ENCODE assay signal across 14 cellular contexts in genomic region chr5:142878638-142879037, GRCh38.
DNase-seq lines count a peak whose midpoint lies in the region; TF ChIP-seq lines count a peak whose summit lies in the region.
"Had no signal": no experiment of that assay in that cellular context is flagged by ENCODE, and none has a peak within 500 bp of the region (broad histone marks: within the 10 kb centered on the region; RNA-seq: fewer than 3 reads in every experiment).

No MANE protein-coding gene starts in this region.

- no peak for TF ChIP-seq CTCF in thyroid gland (IDR thresholded peaks at IDR 0.05)

- H3K4me3 Mint-ChIP-seq in CD8-positive, alpha-beta memory T cell = no peak overlapping the region
- H3K4me3 Mint-ChIP-seq: B cell had no signal

- H3K4me1 Mint-ChIP-seq in CD8-positive, alpha-beta memory T cell = peaks cover 4 to 9% (median 4%) of the 10 kb centered on the region in 3 donors

- H3K36me3 ChIP-seq in CD8-positive, alpha-beta memory T cell (ENCODE audit: insufficient read depth, low read length) = peaks cover 8% of the 10 kb centered on the region
- H3K36me3 ChIP-seq in thyroid gland = no peaks in the 10 kb centered on the region

- no peaks in the 10 kb centered on the region for H3K4me1 ChIP-seq in CD8-positive, alpha-beta memory T cell (ENCODE audit: insufficient read depth, low read length)
- H3K4me1 ChIP-seq in thyroid gland = peaks cover 0 to 59% of the 10 kb centered on the region in 2 donors

- H3K27ac ChIP-seq in CD8-positive, alpha-beta memory T cell (ENCODE audit: low read depth, low read length) = no peak overlapping the region
- H3K27ac ChIP-seq in thyroid gland = no peak overlapping the region
- H3K27ac ChIP-seq: GM23248 had no signal

- no peaks in the 10 kb centered on the region for H3K9me3 Mint-ChIP-seq in CD8-positive, alpha-beta memory T cell

- H3K27ac Mint-ChIP-seq in CD8-positive, alpha-beta memory T cell = peak overlapping the region in 5 of 8 donors; percentile 1 to 87 (median 24)
- H3K27ac Mint-ChIP-seq: B cell had no signal

- WGBS in thyroid gland, 2 donors = 30 to 47% methylated on average over 3 of the region's 3 CpGs

- H3K27me3 ChIP-seq in CD8-positive, alpha-beta memory T cell (ENCODE audit: insufficient read depth, low read length, poor library complexity, severe bottlenecking) = no peaks in the 10 kb centered on the region
- no peaks in the 10 kb centered on the region for H3K27me3 ChIP-seq in thyroid gland

- intact Hi-C loops in thyroid gland (cut with DNase I) = no loop called here

- no peak for TF ChIP-seq RAD21 in Ishikawa (IDR thresholded peaks at IDR 0.05; ENCODE audit: low read depth)

- H3K9me3 ChIP-seq in CD8-positive, alpha-beta memory T cell (ENCODE audit: low read length) = no peaks in the 10 kb centered on the region
- no peaks in the 10 kb centered on the region for H3K9me3 ChIP-seq in thyroid gland

- CTCF ChIA-PET in CD8-positive, alpha-beta memory T cell (lab: Charles Lee) = interaction anchor here (1.9 to 12.3 kb wide), 8 partner anchors 10 to 180 kb away, joined by 4 to 143 read pairs (median 17); no protein-coding TSS in a partner anchor

- POLR2A ChIA-PET in CD8-positive, alpha-beta memory T cell (lab: Charles Lee) = no interaction called here

- no peak for TF ChIP-seq EP300 in Ishikawa (IDR thresholded peaks at IDR 0.05; ENCODE audit: borderline replicate concordance)

- DNase-seq in CD8-positive, alpha-beta memory T cell = no peak
- DNase-seq in cerebellar nuclear complex (lab: John Stamatoyannopoulos, UW) = peak; percentile 5 to 61
- peak; percentile 80 to 81 for DNase-seq in thyroid gland
- no peak for DNase-seq in NCI-H510A (lab: John Stamatoyannopoulos, UW)
- no peak for DNase-seq in Ammon's horn (ENCODE audit: low spot score)
- DNase-seq in A172 (ENCODE audit: low spot score) = no peak
- DNase-seq: GM23248, NCI-H1417 treated with DMSO at 0.1 percent for 48 hours, NCI-H1930, NCI-H2171, SIG-M5 had no signal

- H3K36me3 Mint-ChIP-seq in CD8-positive, alpha-beta memory T cell = peaks cover 0 to 59% (median 7%) of the 10 kb centered on the region in 3 donors

- H3K4me3 ChIP-seq in CD8-positive, alpha-beta memory T cell (ENCODE audit: low read length) = no peak overlapping the region
- no peak overlapping the region for H3K4me3 ChIP-seq in thyroid gland (replicated peaks in 1 of 3)
- H3K4me3 ChIP-seq: GM23248, K562 had no signal

- no peak for TF ChIP-seq POLR2A in thyroid gland (IDR thresholded peaks at IDR 0.05)

- no peaks in the 10 kb centered on the region for H3K27me3 Mint-ChIP-seq in CD8-positive, alpha-beta memory T cell
- H3K27me3 Mint-ChIP-seq: B cell had no signal

TF ChIP-seq in Ishikawa, 13 proteins besides CTCF, POLR2A, EP300 and RAD21:
- no peak for TF ChIP-seq TAF1 (IDR thresholded peaks at IDR 0.05; ENCODE audit: low read depth)
- TF ChIP-seq REST (IDR thresholded peaks at IDR 0.05; ENCODE audit: low read depth) = no peak
- no peak for TF ChIP-seq CEBPB (IDR thresholded peaks at IDR 0.05)
- no peak for TF ChIP-seq YY1 (IDR thresholded peaks at IDR 0.05; ENCODE audit: low read depth)
- peak; percentile 61 for TF ChIP-seq TEAD4 (IDR thresholded peaks at IDR 0.05)
- TF ChIP-seq NFIC (IDR thresholded peaks at IDR 0.05) = peak; percentile 53
- no peak for TF ChIP-seq USF1 (IDR thresholded peaks at IDR 0.05)
- no peak for TF ChIP-seq MAX (IDR thresholded peaks at IDR 0.05)
- TF ChIP-seq CREB1 (IDR thresholded peaks at IDR 0.05; ENCODE audit: low read depth) = no peak
- TF ChIP-seq ZBTB7A (IDR thresholded peaks at IDR 0.05; ENCODE audit: low read depth) = no peak
- TF ChIP-seq FOXM1 (IDR thresholded peaks at IDR 0.05; ENCODE audit: borderline replicate concordance, low read depth) = no peak
- 0 out of 2 replicates have a peak, but pooled peaks have one; percentile 47 for TF ChIP-seq TCF12 (IDR thresholded peaks at IDR 0.05; ENCODE audit: low read depth)
- no peak for TF ChIP-seq EGR1 (IDR thresholded peaks at IDR 0.05)

Comparison
In these comparisons a context has a peak if more than half of its experiments do, and no peak if none do; other contexts are left out.
1. DNase-seq: peak in cerebellar nuclear complex (2 of 2) and thyroid gland (2 of 2); none in CD8-positive, alpha-beta memory T cell (0 of 5), NCI-H510A (single experiment), Ammon's horn (single experiment) and A172 (single experiment).